Comparison of ENCODE assay signal across 5 cellular contexts in genomic region chr6:73381531-73381930, GRCh38. TPM values are rescaled to one million over a fixed set of nuclear protein-coding genes. Genes with fewer than 3 reads are reported as not detected.
"Had no signal": no experiment of that assay in that cellular context is flagged by ENCODE, and none has a peak within 500 bp of the region (broad histone marks: within the 10 kb centered on the region; RNA-seq: fewer than 3 reads in every experiment).

No MANE protein-coding gene starts in this region.

RNA-seq across cellular contexts. Expression of gene OOEP, which starts 11.8 kb away (rescaled TPM):
- total RNA-seq: GM23248, H4, H7, H9, HFFc6 had no signal
- polyA plus RNA-seq: GM23248 had no signal

RNA-seq across cellular contexts. Expression of gene DDX43, which starts 13.1 kb away (rescaled TPM):
- total RNA-seq: H4, HFFc6 had no signal

RNA-seq across cellular contexts. Expression of gene KHDC3L, which starts 19.1 kb away (rescaled TPM):
- total RNA-seq: GM23248, H4, HFFc6 had no signal
- polyA plus RNA-seq: GM23248 had no signal

RNA-seq across cellular contexts. Expression of gene DPPA5, which starts 27.5 kb away (rescaled TPM):
- total RNA-seq: GM23248, H4, HFFc6 had no signal
- polyA plus RNA-seq: GM23248 had no signal
